Comparison of ENCODE assay signal across 8 cellular contexts in genomic region chr6:147507162-147508072, GRCh38. TPM values are rescaled to one million over a fixed set of nuclear protein-coding genes. Genes with fewer than 3 reads are reported as not detected.
DNase-seq lines count a peak whose midpoint lies in the region; ATAC-seq and TF ChIP-seq lines count a peak whose summit lies in the region.

No MANE protein-coding gene starts in this region.

- H2AFZ ChIP-seq in GM23248, result peak overlapping the region; percentile 89

- H3K4me1 Mint-ChIP-seq in endothelial cell (ENCODE audit: unreplicated experiment), result peaks cover 22% of the 10 kb centered on the region

- ATAC-seq in GM21619 (IDR thresholded peaks at IDR 0.05; ENCODE audit: unreplicated experiment) (no peak), GM21423 (IDR thresholded peaks at IDR 0.05; ENCODE audit: unreplicated experiment) (no peak)

- no peak overlapping the region for H3K27ac Mint-ChIP-seq in endothelial cell (ENCODE audit: unreplicated experiment)

- H3K9me3 Mint-ChIP-seq in endothelial cell (ENCODE audit: unreplicated experiment), result no peaks in the 10 kb centered on the region

- in situ Hi-C loops in GM23248 (cut with MboI), result loop anchor here (10.0 kb wide), 2 partner anchors 647 to 737 kb away; no protein-coding TSS in a partner anchor

- WGBS in GM23248 (ENCODE audit: low coverage in 1 of 2, low lambda C conversion rate in 2 of 2, missing lambda C conversion rate in 2 of 2), 2 experiments, result 1 to 3% methylated on average over 46 to 56 of the region's 57 CpGs

- H3K4me3 ChIP-seq in AG10803 (ENCODE audit: low read length), result peak overlapping the region; percentile 60
- peak overlapping the region; percentile 73 for H3K4me3 ChIP-seq in GM23248
- peak overlapping the region; percentile 91 for H3K4me3 ChIP-seq in SJCRH30
- H3K4me3 ChIP-seq in muscle layer of duodenum (ENCODE audit: low read depth in 1 of 2, low read length in 2 of 2), result peak overlapping the region; percentile 61 to 81

- H3K4me1 ChIP-seq in GM23248 (ENCODE audit: insufficient read depth), result no peaks in the 10 kb centered on the region; the same call in 1 of the 2 replicates
- no peaks in the 10 kb centered on the region for H3K4me1 ChIP-seq in SJCRH30
- H3K4me1 ChIP-seq in muscle layer of duodenum (ENCODE audit: control insufficient read depth in 1 of 2, insufficient read depth in 2 of 2, low read length in 2 of 2), result peaks cover 0 to 25% of the 10 kb centered on the region in 2 donors

- H3K27ac ChIP-seq in GM23248, result no peak overlapping the region
- peak overlapping the region; percentile 71 for H3K27ac ChIP-seq in SJCRH30
- H3K27ac ChIP-seq in muscle layer of duodenum (ENCODE audit: low read length), result no peak overlapping the region

- H3K4me2 ChIP-seq in GM23248 (ENCODE audit: unreplicated experiment), result peak overlapping the region; percentile 88

- H3F3A ChIP-seq in GM23248 (ENCODE audit: insufficient read depth), result no peaks in the 10 kb centered on the region

- H3K9me2 ChIP-seq in GM23248 (ENCODE audit: insufficient read depth), result no peaks in the 10 kb centered on the region

- no peaks in the 10 kb centered on the region for H3K79me2 ChIP-seq in GM23248 (ENCODE audit: insufficient read depth)

- no peaks in the 10 kb centered on the region for H3K9me3 ChIP-seq in GM23248 (ENCODE audit: low read depth)
- H3K9me3 ChIP-seq in SJCRH30 (replicated peaks), result no peaks in the 10 kb centered on the region
- H3K9me3 ChIP-seq in muscle layer of duodenum (ENCODE audit: control insufficient read depth in 1 of 2, low read length in 2 of 2), result no peaks in the 10 kb centered on the region

- no peak for DNase-seq in AG10803 (ENCODE audit: low read depth)
- peak; percentile 37 for DNase-seq in GM23248
- peak; percentile 51 to 69 for DNase-seq in SJCRH30
- peak; percentile 25 for DNase-seq in endothelial cell (ENCODE audit: low spot score)
- DNase-seq in NOMO-1 treated with dmso at 0.1 percent for 144 hours (lab: John Stamatoyannopoulos, UW; ENCODE audit: unreplicated experiment), result no peak

- H3K4me3 Mint-ChIP-seq in endothelial cell (ENCODE audit: unreplicated experiment), result peak overlapping the region; percentile 86

- peaks cover 10% of the 10 kb centered on the region for H3K27me3 Mint-ChIP-seq in endothelial cell (ENCODE audit: unreplicated experiment)

- no peaks in the 10 kb centered on the region for H4K20me1 ChIP-seq in GM23248 (ENCODE audit: insufficient read depth)

- peaks cover 8% of the 10 kb centered on the region for H3K36me3 Mint-ChIP-seq in endothelial cell (ENCODE audit: low read depth, unreplicated experiment)

- H3K9ac ChIP-seq in GM23248, result no peak overlapping the region

- TF ChIP-seq CTCF in AG10803 (conservative IDR thresholded peaks at IDR 0.05; ENCODE audit: low read length) (no peak), endothelial cell (IDR thresholded peaks at IDR 0.05; ENCODE audit: unreplicated experiment) (no peak)

- peaks cover 46% of the 10 kb centered on the region for H3K27me3 ChIP-seq in GM23248 (replicated peaks; ENCODE audit: insufficient read depth)
- H3K27me3 ChIP-seq in SJCRH30, result no peaks in the 10 kb centered on the region
- peaks cover 3% of the 10 kb centered on the region for H3K27me3 ChIP-seq in muscle layer of duodenum (ENCODE audit: low read depth, low read length)

- H3K36me3 ChIP-seq in GM23248 (ENCODE audit: low read depth) (no peaks in the 10 kb centered on the region), SJCRH30 (no peaks in the 10 kb centered on the region), muscle layer of duodenum (ENCODE audit: control insufficient read depth in 1 of 2, insufficient read depth in 2 of 2, low read length in 2 of 2) (no peaks in the 10 kb centered on the region)

RNA-seq across cellular contexts. Expression of gene SAMD5, which starts 1.1 kb away (rescaled TPM):
- not detected in 2 replicates for total RNA-seq in GM23248 (2014; rRNA removed; shearing (Covaris generic))
- not detected in 2 replicates for polyA plus RNA-seq in GM23248 (2016; fragmentation: Nextera tagmentation; extraction: Ambion mirVana)
- total RNA-seq in SJCRH30 (2014; rRNA removed; shearing (Covaris generic)), result 11.6 and 12.2 TPM in 2 replicates
- 4.7 TPM for total RNA-seq in endothelial cell (ENCODE audit: unreplicated experiment)

Comparison
In these comparisons a context has a peak if more than half of its experiments do, and no peak if none do; other contexts are left out.
1. DNase-seq: peak in GM23248 (single experiment), SJCRH30 (2 of 2) and endothelial cell (single experiment); none in AG10803 (single experiment) and NOMO-1 treated with dmso at 0.1 percent for 144 hours (single experiment).
2. Peak in every context shown above with its lines, with median percentiles within 50 percentile points of each other: H3K4me3 ChIP-seq.